10 cellular contexts compared by ENCODE assay signal in genomic region chr3:71104090-71104489, GRCh38.
DNase-seq lines count a peak whose midpoint lies in the region; ATAC-seq and TF ChIP-seq lines count a peak whose summit lies in the region.
"Had no signal": no experiment of that assay in that cellular context is flagged by ENCODE, and none has a peak within 500 bp of the region (broad histone marks: within the 10 kb centered on the region; RNA-seq: fewer than 3 reads in every experiment).

No MANE protein-coding gene starts in this region.

- in situ Hi-C loops in GM23248 (cut with MboI), result loop anchor here (25.0 kb wide), 1 partner anchor 483 kb away; the partner anchor contains the start of gene FOXP1
- in situ Hi-C loops in KBM-7 (cut with MboI; ENCODE audit: low pct_unique_long_range_greater_than_20kb, low sequenced_read_pairs), result no loop called here

- H3K9me3 ChIP-seq in GM23248 (ENCODE audit: low read depth), result no peaks in the 10 kb centered on the region
- H3K9me3 ChIP-seq: tibial nerve had no signal

- H3K36me3 Mint-ChIP-seq in mesothelial cell of epicardium, result peaks cover 4% of the 10 kb centered on the region

- DNase-seq in GM23248 (peak; percentile 84), amniotic stem cell (lab: John Stamatoyannopoulos, UW) (peak; percentile 83), mesothelial cell of epicardium (ENCODE audit: low spot score in 2 of 2, unreplicated experiment in 2 of 2) (no peak), KBM-7 (no peak), caudate nucleus (lab: John Stamatoyannopoulos, UW) (no peak), DMS79 (lab: John Stamatoyannopoulos, UW) (no peak)
- DNase-seq: activated CD8-positive, alpha-beta memory T cell treated with anti-CD3 and anti-CD28 coated beads, Interleukin-2, amount 50 U/mL, for 48 hours had no signal

- H3K9me3 Mint-ChIP-seq in mesothelial cell of epicardium, result no peaks in the 10 kb centered on the region

- ATAC-seq in GM21737 (IDR thresholded peaks at IDR 0.05; ENCODE audit: unreplicated experiment), result no peak

- no peak overlapping the region for H3K4me3 Mint-ChIP-seq in mesothelial cell of epicardium

- peak overlapping the region; percentile 54 for H3K4me2 ChIP-seq in GM23248 (ENCODE audit: unreplicated experiment)

- H3K36me3 ChIP-seq in ACC112 (ENCODE audit: insufficient read depth, low read length) (no peaks in the 10 kb centered on the region), GM23248 (ENCODE audit: low read depth) (no peaks in the 10 kb centered on the region)
- H3K36me3 ChIP-seq: tibial nerve had no signal

- peak overlapping the region; percentile 71 for H3K9ac ChIP-seq in GM23248

- H3K79me2 ChIP-seq in ACC112 (ENCODE audit: control insufficient read depth, insufficient read depth, low read length, unreplicated experiment) (peaks cover 43% of the 10 kb centered on the region), GM23248 (ENCODE audit: insufficient read depth) (0 out of 2 replicates have a peak, but pooled peaks cover 9% of the 10 kb centered on the region)

- H2AFZ ChIP-seq in ACC112 (ENCODE audit: low read length, unreplicated experiment) (no peak overlapping the region), GM23248 (no peak overlapping the region)

- H3F3A ChIP-seq in GM23248 (ENCODE audit: insufficient read depth), result peaks cover 67% of the 10 kb centered on the region

- no peaks in the 10 kb centered on the region for H4K20me1 ChIP-seq in GM23248 (ENCODE audit: insufficient read depth)

- H3K27ac Mint-ChIP-seq in mesothelial cell of epicardium, result peak overlapping the region; percentile 87

- no peaks in the 10 kb centered on the region for H3K27me3 Mint-ChIP-seq in mesothelial cell of epicardium (ENCODE audit: low read depth)

- 55 to 61% methylated on average over 7 of the region's 7 CpGs for WGBS in GM23248 (ENCODE audit: low coverage in 1 of 2, low lambda C conversion rate in 2 of 2, missing lambda C conversion rate in 2 of 2), 2 experiments

- H3K27ac ChIP-seq in ACC112 (ENCODE audit: low read depth, low read length), result peak overlapping the region; percentile 99
- H3K27ac ChIP-seq in GM23248, result peak overlapping the region; percentile 96
- H3K27ac ChIP-seq in caudate nucleus (ENCODE audit: low read depth, low read length), result no peak overlapping the region

- peaks cover 49% of the 10 kb centered on the region for H3K4me1 Mint-ChIP-seq in mesothelial cell of epicardium

- TF ChIP-seq CTCF in mesothelial cell of epicardium (IDR thresholded peaks at IDR 0.05; ENCODE audit: unreplicated experiment), result no peak

- no peaks in the 10 kb centered on the region for H3K9me2 ChIP-seq in GM23248 (ENCODE audit: insufficient read depth)

- H3K27me3 ChIP-seq in ACC112 (ENCODE audit: insufficient read depth, low read length) (no peaks in the 10 kb centered on the region), GM23248 (replicated peaks; ENCODE audit: insufficient read depth) (no peaks in the 10 kb centered on the region)
- H3K27me3 ChIP-seq: tibial nerve had no signal

- peaks cover 72% of the 10 kb centered on the region for H3K4me1 ChIP-seq in ACC112 (ENCODE audit: control insufficient read depth, insufficient read depth, low read length, unreplicated experiment)
- H3K4me1 ChIP-seq in GM23248 (ENCODE audit: insufficient read depth), result peaks cover 66% of the 10 kb centered on the region

- H3K4me3 ChIP-seq in ACC112 (ENCODE audit: low read depth, low read length) (peak overlapping the region; percentile 1; the same call in 1 of the 2 replicates), GM23248 (no peak overlapping the region)
- H3K4me3 ChIP-seq: tibial nerve had no signal

Comparison
In these comparisons a context has a peak if more than half of its experiments do, and no peak if none do; other contexts are left out.
1. DNase-seq: peak in GM23248 (single experiment) and amniotic stem cell (single experiment); none in mesothelial cell of epicardium (0 of 2), KBM-7 (single experiment), caudate nucleus (0 of 61) and DMS79 (single experiment).